Comparison of ENCODE assay signal across 12 cellular contexts in genomic region chr5:121273818-121274433, GRCh38.
DNase-seq lines count a peak whose midpoint lies in the region.
"Had no signal": no experiment of that assay in that cellular context is flagged by ENCODE, and none has a peak within 500 bp of the region (broad histone marks: within the 10 kb centered on the region; RNA-seq: fewer than 3 reads in every experiment).

No MANE protein-coding gene starts in this region.

- peak overlapping the region; percentile 61 for H3K27ac ChIP-seq in mesenchymal stem cell (ENCODE audit: low read length, poor library complexity, severe bottlenecking)
- H3K27ac ChIP-seq in effector memory CD4-positive, alpha-beta T cell (ENCODE audit: insufficient read depth, low read length, poor library complexity, severe bottlenecking) = no peak overlapping the region
- no peak overlapping the region for H3K27ac ChIP-seq in CD4-positive, alpha-beta memory T cell (ENCODE audit: low read depth, low read length)
- H3K27ac ChIP-seq: neural progenitor cell had no signal

- H2BK120ac ChIP-seq in mesenchymal stem cell (ENCODE audit: low read depth, low read length) = no peak overlapping the region

- CTCF ChIA-PET in CD4-positive, alpha-beta memory T cell (lab: Charles Lee; ENCODE audit: partially characterized antibody) = no interaction called here

- H3K36me3 Mint-ChIP-seq in CD4-positive, alpha-beta memory T cell = no peaks in the 10 kb centered on the region
- H3K36me3 Mint-ChIP-seq: neural progenitor cell had no signal

- H3K4me2 ChIP-seq in mesenchymal stem cell (ENCODE audit: low read length, poor library complexity, severe bottlenecking) = no peak overlapping the region
- H3K4me2 ChIP-seq: neural progenitor cell had no signal

- no peaks in the 10 kb centered on the region for H3K27me3 ChIP-seq in mesenchymal stem cell (ENCODE audit: control insufficient read depth in 1 of 2, insufficient read depth in 1 of 2, low read length in 2 of 2)
- no peaks in the 10 kb centered on the region for H3K27me3 ChIP-seq in effector memory CD4-positive, alpha-beta T cell (replicated peaks; ENCODE audit: control insufficient read depth, insufficient read depth, low read length, poor library complexity, severe bottlenecking)
- no peaks in the 10 kb centered on the region for H3K27me3 ChIP-seq in CD4-positive, alpha-beta memory T cell (ENCODE audit: insufficient read depth, low read length)
- H3K27me3 ChIP-seq: neural progenitor cell had no signal

- no peak overlapping the region for H2BK15ac ChIP-seq in mesenchymal stem cell (ENCODE audit: low read depth, poor library complexity, severe bottlenecking)

- H3K4me3 Mint-ChIP-seq in CD4-positive, alpha-beta memory T cell = no peak overlapping the region
- H3K4me3 Mint-ChIP-seq: activated CD4-positive, alpha-beta memory T cell treated with anti-CD3 and anti-CD28 coated beads, Interleukin-2, amount 10 ng/mL, durations not matched to agents 7 days and 5 days; neural progenitor cell; stimulated activated naive CD8-positive, alpha-beta T cell treated with anti-CD3 and anti-CD28 coated beads, Interleukin-15, amount 100 ng/mL, for 72 hours had no signal

- no peaks in the 10 kb centered on the region for H3K4me1 Mint-ChIP-seq in CD4-positive, alpha-beta memory T cell
- H3K4me1 Mint-ChIP-seq: activated CD4-positive, alpha-beta memory T cell treated with anti-CD3 and anti-CD28 coated beads, Interleukin-2, amount 10 ng/mL, durations not matched to agents 7 days and 5 days; stimulated activated naive CD8-positive, alpha-beta T cell treated with anti-CD3 and anti-CD28 coated beads, Interleukin-15, amount 100 ng/mL, for 72 hours had no signal

- H3K79me1 ChIP-seq in mesenchymal stem cell (replicated peaks; ENCODE audit: low read length, poor library complexity, severe bottlenecking) = no peaks in the 10 kb centered on the region

- no peak overlapping the region for H3K27ac Mint-ChIP-seq in CD4-positive, alpha-beta memory T cell
- H3K27ac Mint-ChIP-seq: activated CD4-positive, alpha-beta memory T cell treated with anti-CD3 and anti-CD28 coated beads, Interleukin-2, amount 10 ng/mL, durations not matched to agents 7 days and 5 days; neural progenitor cell; stimulated activated naive CD8-positive, alpha-beta T cell treated with anti-CD3 and anti-CD28 coated beads, Interleukin-15, amount 100 ng/mL, for 72 hours had no signal

- no peak overlapping the region for H4K8ac ChIP-seq in mesenchymal stem cell (ENCODE audit: low read length)

- peaks cover 0 to 14% (median 5%) of the 10 kb centered on the region in 8 donors for H3K9me3 Mint-ChIP-seq in CD4-positive, alpha-beta memory T cell
- H3K9me3 Mint-ChIP-seq: neural progenitor cell had no signal

- no peaks in the 10 kb centered on the region for H3K36me3 ChIP-seq in mesenchymal stem cell (ENCODE audit: control insufficient read depth in 1 of 2, insufficient read depth in 2 of 2, low read depth in 1 of 2, low read length in 2 of 2)
- no peaks in the 10 kb centered on the region for H3K36me3 ChIP-seq in effector memory CD4-positive, alpha-beta T cell (ENCODE audit: control insufficient read depth, insufficient read depth, low read length)
- no peaks in the 10 kb centered on the region for H3K36me3 ChIP-seq in CD4-positive, alpha-beta memory T cell (ENCODE audit: insufficient read depth, low read length)
- H3K36me3 ChIP-seq: neural progenitor cell had no signal

- intact Hi-C loops in CD4-positive, alpha-beta memory T cell (cut with micrococcal nuclease) = no loop called here

- H3K4ac ChIP-seq in mesenchymal stem cell (ENCODE audit: low read depth in 1 of 2, low read length in 2 of 2) = no peak overlapping the region

- peak overlapping the region in 1 of 2 experiments; percentile 8 for H3K18ac ChIP-seq in mesenchymal stem cell (ENCODE audit: low read depth in 1 of 2, low read length in 2 of 2)

- no peak overlapping the region for H2BK12ac ChIP-seq in mesenchymal stem cell (ENCODE audit: low read length in 2 of 2)

- H3K14ac ChIP-seq in mesenchymal stem cell (ENCODE audit: low read length in 2 of 2) = no peak overlapping the region

- H3K4me1 ChIP-seq in mesenchymal stem cell (ENCODE audit: control insufficient read depth, insufficient read depth, low read depth, low read length) = no peaks in the 10 kb centered on the region
- no peaks in the 10 kb centered on the region for H3K4me1 ChIP-seq in effector memory CD4-positive, alpha-beta T cell (ENCODE audit: control insufficient read depth, insufficient read depth, low read length, poor library complexity, severe bottlenecking)
- no peaks in the 10 kb centered on the region for H3K4me1 ChIP-seq in CD4-positive, alpha-beta memory T cell (ENCODE audit: insufficient read depth, low read length)
- H3K4me1 ChIP-seq: neural progenitor cell had no signal

- H3K4me3 ChIP-seq in mesenchymal stem cell (ENCODE audit: insufficient read depth in 1 of 2, low read depth in 1 of 2, low read length in 2 of 2) = no peak overlapping the region
- no peak overlapping the region for H3K4me3 ChIP-seq in effector memory CD4-positive, alpha-beta T cell (ENCODE audit: insufficient read depth, low read depth, low read length, poor library complexity, severe bottlenecking)
- no peak overlapping the region for H3K4me3 ChIP-seq in CD4-positive, alpha-beta memory T cell (ENCODE audit: low read length in 2 of 2)
- H3K4me3 ChIP-seq: neural progenitor cell had no signal

- no peak overlapping the region for H4K91ac ChIP-seq in mesenchymal stem cell (ENCODE audit: low read length)

- WGBS in mesenchymal stem cell = 1% methylated on average over 2 of the region's 2 CpGs

- no peak overlapping the region for H2AFZ ChIP-seq in mesenchymal stem cell (ENCODE audit: low read depth, low read length)
- H2AFZ ChIP-seq: neural progenitor cell had no signal

- in situ Hi-C loops in KBM-7 (cut with MboI; ENCODE audit: low pct_unique_long_range_greater_than_20kb, low sequenced_read_pairs) = no loop called here

- H3K23ac ChIP-seq in mesenchymal stem cell (ENCODE audit: low read length in 2 of 2) = no peak overlapping the region

- H2AK5ac ChIP-seq in mesenchymal stem cell (ENCODE audit: low read length, severe bottlenecking) = no peak overlapping the region

- H2BK5ac ChIP-seq in mesenchymal stem cell (ENCODE audit: low read depth, low read length, poor library complexity, severe bottlenecking) = no peak overlapping the region

- peak overlapping the region; percentile 76 for H3K9ac ChIP-seq in mesenchymal stem cell (ENCODE audit: low read length)
- H3K9ac ChIP-seq: neural progenitor cell had no signal

- POLR2A ChIA-PET in CD4-positive, alpha-beta memory T cell (lab: Charles Lee; ENCODE audit: partially characterized antibody) = no interaction called here

- peak; percentile 2 for DNase-seq in COR-L47 (lab: John Stamatoyannopoulos, UW)
- peak; percentile 76 for DNase-seq in M059J (ENCODE audit: low read depth)
- peak; percentile 67 for DNase-seq in astrocyte of the hippocampus (ENCODE audit: low read depth, low spot score)
- peak; percentile 93 for DNase-seq in mesenchymal stem cell
- no peak for DNase-seq in ureter (ENCODE audit: low spot score)
- DNase-seq in effector memory CD4-positive, alpha-beta T cell = no peak
- DNase-seq in CD4-positive, alpha-beta memory T cell = no peak
- no peak for DNase-seq in KBM-7
- DNase-seq: activated CD4-positive, alpha-beta memory T cell treated with anti-CD3 and anti-CD28 coated beads, Interleukin-2, amount 10 ng/mL, durations not matched to agents 7 days and 5 days; NCI-H1436 treated with DMSO at 0.1 percent for 48 hours; stimulated activated naive CD8-positive, alpha-beta T cell treated with anti-CD3 and anti-CD28 coated beads, Interleukin-15, amount 100 ng/mL, for 72 hours had no signal

- H3K27me3 Mint-ChIP-seq in CD4-positive, alpha-beta memory T cell = no peaks in the 10 kb centered on the region
- H3K27me3 Mint-ChIP-seq: activated CD4-positive, alpha-beta memory T cell treated with anti-CD3 and anti-CD28 coated beads, Interleukin-2, amount 10 ng/mL, durations not matched to agents 7 days and 5 days; stimulated activated naive CD8-positive, alpha-beta T cell treated with anti-CD3 and anti-CD28 coated beads, Interleukin-15, amount 100 ng/mL, for 72 hours had no signal

- H3K9me3 ChIP-seq in mesenchymal stem cell (ENCODE audit: control insufficient read depth, low read length) = no peaks in the 10 kb centered on the region
- no peaks in the 10 kb centered on the region for H3K9me3 ChIP-seq in effector memory CD4-positive, alpha-beta T cell (ENCODE audit: control insufficient read depth, low read length)
- H3K9me3 ChIP-seq in CD4-positive, alpha-beta memory T cell (ENCODE audit: control insufficient read depth in 1 of 2, low read length in 2 of 2) = no peaks in the 10 kb centered on the region

Comparison
In these comparisons a context has a peak if more than half of its experiments do, and no peak if none do; other contexts are left out.
1. DNase-seq: peak in COR-L47 (single experiment), M059J (single experiment), astrocyte of the hippocampus (single experiment) and mesenchymal stem cell (single experiment); none in ureter (single experiment), effector memory CD4-positive, alpha-beta T cell (0 of 3), CD4-positive, alpha-beta memory T cell (0 of 5) and KBM-7 (single experiment).